ENCODE assay signal across 8 cellular contexts in the genomic region with DNA sequence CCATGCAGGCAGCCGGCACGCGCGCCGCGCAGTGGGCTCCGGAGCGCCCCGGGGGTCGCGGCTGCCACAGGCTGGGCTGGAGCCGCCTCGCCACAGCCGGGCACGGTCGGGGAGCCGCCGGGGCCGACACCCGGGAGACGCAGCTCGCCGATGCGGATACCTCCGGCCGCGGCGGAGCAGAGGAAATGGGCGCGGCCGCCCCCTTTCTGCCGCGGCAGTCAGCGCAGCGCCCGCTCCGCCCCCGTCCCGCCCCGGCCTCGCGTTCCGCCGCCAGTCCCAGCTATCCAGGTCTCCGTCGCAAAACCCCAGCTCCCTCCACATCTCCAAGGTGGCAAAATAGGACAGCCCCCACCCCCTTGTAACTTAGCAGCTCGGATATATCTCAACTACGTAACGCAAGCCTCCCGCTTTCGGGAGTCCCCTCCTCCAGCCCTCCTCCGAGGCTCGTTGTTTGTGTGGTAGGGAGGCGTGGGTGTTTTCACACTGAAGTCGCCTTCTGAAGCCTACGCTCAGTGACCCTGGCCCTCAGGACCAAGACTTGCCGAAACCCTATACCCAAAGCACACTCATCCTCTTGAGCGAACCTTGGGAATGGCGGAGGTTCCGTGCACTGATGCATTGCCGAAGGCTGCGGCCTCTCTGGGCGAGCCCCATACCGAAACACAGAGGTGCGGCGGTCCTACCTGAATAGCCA. TPM values are rescaled to one million over a fixed set of nuclear protein-coding genes. Genes with fewer than 3 reads are reported as not detected.
A peak's percentile ranks its signal among the peaks of the same experiment; 100 is the strongest.
DNase-seq lines count a peak whose midpoint lies in the region; ATAC-seq and TF ChIP-seq lines count a peak whose summit lies in the region.

A gene with protein sequence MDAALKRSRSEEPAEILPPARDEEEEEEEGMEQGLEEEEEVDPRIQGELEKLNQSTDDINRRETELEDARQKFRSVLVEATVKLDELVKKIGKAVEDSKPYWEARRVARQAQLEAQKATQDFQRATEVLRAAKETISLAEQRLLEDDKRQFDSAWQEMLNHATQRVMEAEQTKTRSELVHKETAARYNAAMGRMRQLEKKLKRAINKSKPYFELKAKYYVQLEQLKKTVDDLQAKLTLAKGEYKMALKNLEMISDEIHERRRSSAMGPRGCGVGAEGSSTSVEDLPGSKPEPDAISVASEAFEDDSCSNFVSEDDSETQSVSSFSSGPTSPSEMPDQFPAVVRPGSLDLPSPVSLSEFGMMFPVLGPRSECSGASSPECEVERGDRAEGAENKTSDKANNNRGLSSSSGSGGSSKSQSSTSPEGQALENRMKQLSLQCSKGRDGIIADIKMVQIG (minus strand): TSS at position 182 of the 694 bp plus-strand sequence. CDS start 178 bp downstream, at position 4.

- H3K4me1 ChIP-seq in thoracic aorta (ENCODE audit: control insufficient read depth in 1 of 2, low read depth in 2 of 2), result peaks cover 6 to 34% of the 10 kb centered on the region in 2 donors

- H3K4me3 ChIP-seq in SK-N-MC, result peak within 1 kb of the TSS; percentile 78
- peak within 1 kb of the TSS; percentile 95 for H3K4me3 ChIP-seq in thoracic aorta

- TF ChIP-seq CTCF in thoracic aorta (IDR thresholded peaks at IDR 0.05), result peak; percentile 69

- DNase-seq in COR-L47 (lab: John Stamatoyannopoulos, UW) (peak; percentile 26), HT1080 (ENCODE audit: low read depth) (peak; percentile 68), SK-N-MC (ENCODE audit: low read depth, low spot score) (no peak), globus pallidus (ENCODE audit: low spot score) (peak; percentile 69), nucleus accumbens (lab: John Stamatoyannopoulos, UW) (peak in 49 of 56 donors; percentile 23 to 81 (median 63)), thoracic aorta (ENCODE audit: low spot score) (no peak)
- DNase-seq in activated naive CD4-positive, alpha-beta T cell treated with anti-CD3 and anti-CD28 coated beads, Interleukin-2, amount 50 U/mL, for 16 hours, result peak; percentile 77

- ATAC-seq in GM19467 (IDR thresholded peaks at IDR 0.05; ENCODE audit: unreplicated experiment) (peak; percentile 72), thoracic aorta (ENCODE audit: insufficient number of reproducible peaks, low FRiP score, low read depth) (peak; percentile 61)

- H3K27ac ChIP-seq in SK-N-MC (no peak within 1 kb of the TSS), thoracic aorta (peak within 1 kb of the TSS; percentile 67 to 88)

- H3K36me3 ChIP-seq in SK-N-MC (ENCODE audit: insufficient read depth, low read length) (no peaks in the 10 kb centered on the region), thoracic aorta (no peaks in the 10 kb centered on the region)

- no peaks in the 10 kb centered on the region for H3K9me3 ChIP-seq in SK-N-MC (ENCODE audit: low read depth, low read length)
- H3K9me3 ChIP-seq in thoracic aorta, result no peaks in the 10 kb centered on the region

- H3K27me3 ChIP-seq in thoracic aorta (replicated peaks; ENCODE audit: insufficient read depth), result no peaks in the 10 kb centered on the region

- H3K9ac ChIP-seq in SK-N-MC (ENCODE audit: insufficient read length), result no peak within 1 kb of the TSS

RNA-seq across cellular contexts. Expression of the gene that starts here (rescaled TPM):
- total RNA-seq in HT1080 (2014; rRNA removed; shearing (Covaris generic)), result 23.2 and 28.8 TPM in 2 replicates
- 36.9 and 41.4 TPM in 2 replicates for polyA plus RNA-seq in HT1080 (2015; cell fraction: cytosol; rRNA removed)
- polyA plus RNA-seq in HT1080 (2015; cell fraction: nucleus; rRNA removed), result 27.2 and 36.5 TPM in 2 replicates
- total RNA-seq in thoracic aorta, result 10 to 100 TPM; 47.2 to 82.4 TPM

Comparison
In these comparisons a context has a peak if more than half of its experiments do, and no peak if none do; other contexts are left out.
1. DNase-seq: peak in COR-L47 (single experiment), HT1080 (single experiment), activated naive CD4-positive, alpha-beta T cell treated with anti-CD3 and anti-CD28 coated beads, Interleukin-2, amount 50 U/mL, for 16 hours (single experiment), globus pallidus (single experiment) and nucleus accumbens (49 of 56); none in SK-N-MC (single experiment) and thoracic aorta (single experiment).